8 cellular contexts compared by ENCODE assay signal in the genomic region with DNA sequence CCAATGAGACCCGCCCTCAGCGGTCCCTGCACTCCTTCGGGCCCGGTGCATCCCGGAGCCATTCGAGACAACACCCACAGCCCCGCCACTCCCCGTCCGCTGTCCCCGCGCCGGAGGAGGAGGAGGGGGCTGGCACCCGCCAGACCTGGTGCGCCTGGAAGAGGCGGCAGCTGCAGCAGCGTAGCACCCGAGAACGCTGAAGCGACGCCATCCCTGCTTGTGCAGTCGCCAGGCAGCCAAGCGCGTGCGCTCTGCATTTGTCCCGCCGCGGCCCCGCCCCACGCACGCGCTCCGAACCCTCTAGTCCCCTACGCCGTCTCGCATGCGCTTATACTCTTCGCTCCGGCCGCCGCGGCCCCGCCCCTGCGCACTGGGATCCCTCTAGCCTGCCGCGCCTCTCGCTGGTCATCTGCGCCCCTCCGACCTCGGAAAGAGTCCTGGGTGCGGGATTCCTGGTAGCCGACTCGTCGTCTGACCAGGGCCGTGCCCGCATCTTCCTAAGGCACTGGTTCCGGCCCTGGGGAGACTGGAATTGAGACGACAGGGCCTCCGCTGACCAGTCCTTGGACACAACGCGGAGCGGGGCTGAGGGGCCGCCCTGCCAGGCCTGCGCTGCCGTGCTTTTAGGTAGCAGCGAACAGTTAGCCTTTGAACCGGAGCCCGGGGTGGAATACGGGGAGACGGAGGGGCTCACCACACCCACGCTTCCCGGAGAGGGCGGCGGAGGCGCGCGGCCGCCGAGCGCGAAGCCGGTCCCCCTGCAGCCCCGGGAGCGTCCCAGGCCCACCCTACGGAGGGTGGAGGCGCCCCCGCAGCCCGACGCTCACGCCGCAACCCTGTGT. TPM values are rescaled to one million over a fixed set of nuclear protein-coding genes. Genes with fewer than 3 reads are reported as not detected.
A peak's percentile ranks its signal among the peaks of the same experiment; 100 is the strongest.
DNase-seq lines count a peak whose midpoint lies in the region; ATAC-seq and TF ChIP-seq lines count a peak whose summit lies in the region.

A gene with protein sequence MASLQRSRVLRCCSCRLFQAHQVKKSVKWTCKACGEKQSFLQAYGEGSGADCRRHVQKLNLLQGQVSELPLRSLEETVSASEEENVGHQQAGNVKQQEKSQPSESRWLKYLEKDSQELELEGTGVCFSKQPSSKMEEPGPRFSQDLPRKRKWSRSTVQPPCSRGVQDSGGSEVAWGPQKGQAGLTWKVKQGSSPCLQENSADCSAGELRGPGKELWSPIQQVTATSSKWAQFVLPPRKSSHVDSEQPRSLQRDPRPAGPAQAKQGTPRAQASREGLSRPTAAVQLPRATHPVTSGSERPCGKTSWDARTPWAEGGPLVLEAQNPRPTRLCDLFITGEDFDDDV (minus strand): TSS at position 232 of the 842 bp plus-strand sequence. CDS start 21 bp downstream, at position 211.

- ATAC-seq in DND-41 (ENCODE audit: insufficient read depth, low read depth) (peak; percentile 95), GM21737 (IDR thresholded peaks at IDR 0.05; ENCODE audit: unreplicated experiment) (peak; percentile 95)
- peak; percentile 98 for ATAC-seq in activated T-helper 17 cell treated with anti-CD3 and anti-CD28 coated beads, Interleukin-2, amount 50 U/mL, for 72 hours (replicated peaks)
- ATAC-seq in naive thymus-derived CD8-positive, alpha-beta T cell: peak; percentile 93 to 95

- H2AFZ ChIP-seq in DND-41 (ENCODE audit: low read depth, low read length) (peak within 1 kb of the TSS; percentile 95), KMS-11 (ENCODE audit: low read depth) (peak within 1 kb of the TSS; percentile 82), fibroblast of lung (ENCODE audit: low read length) (peak within 1 kb of the TSS; percentile 84)

- H3K36me3 ChIP-seq in DND-41 (ENCODE audit: insufficient read depth, low read length): peaks cover 17% of the 10 kb centered on the region
- H3K36me3 ChIP-seq in KMS-11 (ENCODE audit: insufficient read depth): no peaks in the 10 kb centered on the region
- H3K36me3 ChIP-seq in fibroblast of lung (ENCODE audit: control insufficient read depth, insufficient read depth, low read length): peaks cover 9% of the 10 kb centered on the region

- H4K20me1 ChIP-seq in DND-41 (ENCODE audit: insufficient read depth, low read length) (no peaks in the 10 kb centered on the region), KMS-11 (ENCODE audit: insufficient read depth) (no peaks in the 10 kb centered on the region), fibroblast of lung (ENCODE audit: control insufficient read depth, extremely low read depth, insufficient read depth, low read length) (no peaks in the 10 kb centered on the region)

- H3K27me3 ChIP-seq in DND-41 (ENCODE audit: insufficient read depth, low read length, poor library complexity) (no peaks in the 10 kb centered on the region), KMS-11 (ENCODE audit: insufficient read depth, low read depth) (no peaks in the 10 kb centered on the region), fibroblast of lung (ENCODE audit: control insufficient read depth, insufficient read depth, low read length) (no peaks in the 10 kb centered on the region)

- H3K79me2 ChIP-seq in DND-41 (ENCODE audit: insufficient read depth, low read length) (peaks cover 2% of the 10 kb centered on the region; the same call in 1 of the 2 replicates), KMS-11 (ENCODE audit: insufficient read depth, low read depth) (no peaks in the 10 kb centered on the region), fibroblast of lung (ENCODE audit: control insufficient read depth, insufficient read depth, low read length) (no peaks in the 10 kb centered on the region)

- H3K9ac ChIP-seq in DND-41 (ENCODE audit: low read depth, low read length) (peak within 1 kb of the TSS; percentile 69), KMS-11 (peak within 1 kb of the TSS; percentile 46; the same call in 1 of the 2 replicates), fibroblast of lung (ENCODE audit: insufficient read depth, low read length) (peak within 1 kb of the TSS; percentile 60)

- POLR2A ChIA-PET in naive thymus-derived CD8-positive, alpha-beta T cell (lab: Charles Lee): interaction anchor here (1.0 to 2.3 kb wide), 7 partner anchors 21 to 235 kb away, joined by 3 to 13 read pairs (median 6); a partner anchor contains a TSS

- H3K4me1 Mint-ChIP-seq in activated T-helper 17 cell treated with anti-CD3 and anti-CD28 coated beads, Interleukin-2, amount 50 U/mL, for 72 hours: peaks cover 3% of the 10 kb centered on the region
- peaks cover 9 to 34% (median 23%) of the 10 kb centered on the region in 4 donors for H3K4me1 Mint-ChIP-seq in naive thymus-derived CD8-positive, alpha-beta T cell

- H3K36me3 Mint-ChIP-seq in activated T-helper 17 cell treated with anti-CD3 and anti-CD28 coated beads, Interleukin-2, amount 50 U/mL, for 72 hours (ENCODE audit: low read depth): peaks cover 14% of the 10 kb centered on the region
- H3K36me3 Mint-ChIP-seq in naive thymus-derived CD8-positive, alpha-beta T cell: peaks cover 0 to 9% (median 0%) of the 10 kb centered on the region in 3 donors

- no peaks in the 10 kb centered on the region for H3K9me3 Mint-ChIP-seq in activated T-helper 17 cell treated with anti-CD3 and anti-CD28 coated beads, Interleukin-2, amount 50 U/mL, for 72 hours
- no peaks in the 10 kb centered on the region for H3K9me3 Mint-ChIP-seq in naive thymus-derived CD8-positive, alpha-beta T cell

- TF ChIP-seq CTCF in DND-41 (IDR thresholded peaks at IDR 0.05; ENCODE audit: borderline replicate concordance, extremely low read depth, low read length, poor library complexity, severe bottlenecking): no peak
- TF ChIP-seq CTCF in KMS-11 (conservative IDR thresholded peaks at IDR 0.05; ENCODE audit: low read depth, low read length): no peak
- TF ChIP-seq CTCF in fibroblast of lung (conservative IDR thresholded peaks at IDR 0.05 in 1 of 2, IDR thresholded peaks at IDR 0.05 in 1 of 2; ENCODE audit: low read depth in 1 of 2, low read length in 2 of 2): peak in 1 of 2 donors; percentile 5

- peak; percentile 89 for DNase-seq in DND-41
- peak; percentile 97 for DNase-seq in RPMI8226
- peak; percentile 92 to 93 for DNase-seq in fibroblast of lung (ENCODE audit: low read depth in 2 of 2)
- DNase-seq in naive thymus-derived CD8-positive, alpha-beta T cell: peak; percentile 80 to 90 (median 84)
- DNase-seq in stimulated activated naive CD4-positive, alpha-beta T cell (lab: John Stamatoyannopoulos, UW): peak; percentile 72 to 83 (median 78)

- H3K27ac Mint-ChIP-seq in activated T-helper 17 cell treated with anti-CD3 and anti-CD28 coated beads, Interleukin-2, amount 50 U/mL, for 72 hours: peak within 1 kb of the TSS; percentile 87
- peak within 1 kb of the TSS; percentile 77 to 97 (median 95) for H3K27ac Mint-ChIP-seq in naive thymus-derived CD8-positive, alpha-beta T cell

- H3K27ac ChIP-seq in DND-41 (ENCODE audit: low read length) (peak within 1 kb of the TSS; percentile 55), KMS-11 (peak within 1 kb of the TSS; percentile 33; the same call in 1 of the 2 replicates), fibroblast of lung (ENCODE audit: insufficient read depth, low read length) (peak within 1 kb of the TSS; percentile 58)

- H3K27me3 Mint-ChIP-seq in activated T-helper 17 cell treated with anti-CD3 and anti-CD28 coated beads, Interleukin-2, amount 50 U/mL, for 72 hours: no peaks in the 10 kb centered on the region
- H3K27me3 Mint-ChIP-seq in naive thymus-derived CD8-positive, alpha-beta T cell: no peaks in the 10 kb centered on the region

- H3K4me3 ChIP-seq in DND-41 (ENCODE audit: low read depth in 1 of 2, low read length in 2 of 2) (peak within 1 kb of the TSS; percentile 51 to 74), KMS-11 (IDR thresholded peaks at IDR 0.05; ENCODE audit: insufficient read depth, low read depth, low read length) (no peak within 1 kb of the TSS), fibroblast of lung (replicated peaks in 1 of 4; ENCODE audit: control extremely low read depth in 1 of 4, insufficient read depth in 1 of 4, low read depth in 3 of 4, low read length in 4 of 4) (peak within 1 kb of the TSS; percentile 79 to 93 (median 90))

- H3K4me2 ChIP-seq in DND-41 (ENCODE audit: insufficient read depth, low read length) (peak within 1 kb of the TSS; percentile 80), KMS-11 (peak within 1 kb of the TSS; percentile 51), fibroblast of lung (ENCODE audit: extremely low read depth, insufficient read depth, low read length) (peak within 1 kb of the TSS; percentile 81)

- H3K4me3 Mint-ChIP-seq in activated T-helper 17 cell treated with anti-CD3 and anti-CD28 coated beads, Interleukin-2, amount 50 U/mL, for 72 hours: peak within 1 kb of the TSS; percentile 91
- peak within 1 kb of the TSS; percentile 88 to 99 (median 98) for H3K4me3 Mint-ChIP-seq in naive thymus-derived CD8-positive, alpha-beta T cell

- H3K9me3 ChIP-seq in DND-41 (ENCODE audit: insufficient read depth, low read length, severe bottlenecking) (no peaks in the 10 kb centered on the region), fibroblast of lung (ENCODE audit: control insufficient read depth, insufficient read depth, low read depth, low read length) (no peaks in the 10 kb centered on the region)

- H3K4me1 ChIP-seq in DND-41 (ENCODE audit: insufficient read depth, low read length) (peaks cover 31% of the 10 kb centered on the region), KMS-11 (ENCODE audit: low read depth, poor library complexity, severe bottlenecking) (no peaks in the 10 kb centered on the region), fibroblast of lung (ENCODE audit: control insufficient read depth, extremely low read depth, insufficient read depth, low read length) (no peaks in the 10 kb centered on the region)

RNA-seq across cellular contexts. Expression of the gene that starts here (rescaled TPM):
- total RNA-seq in activated T-helper 17 cell treated with anti-CD3 and anti-CD28 coated beads, Interleukin-2, amount 50 U/mL, for 72 hours: 10 to 100 TPM; 17.4 to 35.2 TPM
- 15.4 and 21.0 TPM in 2 replicates for total RNA-seq in fibroblast of lung
- 8.2 and 8.6 TPM in 2 replicates for polyA plus RNA-seq in fibroblast of lung
- polyA plus RNA-seq in fibroblast of lung (2012): 10.8 and 11.9 TPM in 2 replicates
- polyA minus RNA-seq in fibroblast of lung (ENCODE audit: low replicate concordance): 1.6 and 6.9 TPM in 2 replicates
- total RNA-seq in naive thymus-derived CD8-positive, alpha-beta T cell: 100 to 1,000 TPM; 119 to 122 TPM
- 10 to 100 TPM; 13.6 to 18.5 (median 15.5) TPM for polyA plus RNA-seq in naive thymus-derived CD8-positive, alpha-beta T cell
